ENCODE assay signal across 12 cellular contexts in genomic region chr16:88789593-88789992, GRCh38. TPM values are rescaled to one million over a fixed set of nuclear protein-coding genes. Genes with fewer than 3 reads are reported as not detected.
DNase-seq lines count a peak whose midpoint lies in the region; ATAC-seq and TF ChIP-seq lines count a peak whose summit lies in the region.
"Had no signal": no experiment of that assay in that cellular context is flagged by ENCODE, and none has a peak within 500 bp of the region (broad histone marks: within the 10 kb centered on the region; RNA-seq: fewer than 3 reads in every experiment).

No MANE protein-coding gene starts in this region.

- TF ChIP-seq RAD21 in SK-N-SH (IDR thresholded peaks at IDR 0.05; ENCODE audit: low read length) = no peak

- no peaks in the 10 kb centered on the region for H3K9me3 Mint-ChIP-seq in memory B cell

- H2AFZ ChIP-seq in GM23248 (no peak overlapping the region), SK-N-SH (ENCODE audit: low read depth) (no peak overlapping the region)

- peak overlapping the region in 9 of 10 experiments; percentile 43 to 68 (median 54); a peak in 12 of 20 replicates for H3K4me3 ChIP-seq in BLaER1 treated with 17β-estradiol and CSF1 and Interleukin-3, amounts not matched to agents 10 nM and 100 nM
- H3K4me3 ChIP-seq in GM23248 (no peak overlapping the region), SK-N-SH (ENCODE audit: low read depth in 2 of 2, low read length in 1 of 2) (no peak overlapping the region)
- H3K4me3 ChIP-seq: stomach had no signal

- H3K27ac ChIP-seq in BLaER1 treated with 17β-estradiol and CSF1 and Interleukin-3, amounts not matched to agents 10 nM and 100 nM = peak overlapping the region; percentile 19 to 90 (median 82); a peak in 21 of 22 replicates
- H3K27ac ChIP-seq in GM23248 (no peak overlapping the region), SK-N-SH (ENCODE audit: low read depth in 2 of 2, low read length in 1 of 2) (no peak overlapping the region)

- in situ Hi-C loops in GM23248 (cut with MboI) = no loop called here

- H3K9ac ChIP-seq in BLaER1 treated with 17β-estradiol and CSF1 and Interleukin-3, amounts not matched to agents 10 nM and 100 nM = peak overlapping the region in 9 of 11 experiments; percentile 67 to 80 (median 77); a peak in 18 of 22 replicates
- H3K9ac ChIP-seq in GM23248 = peak overlapping the region; percentile 77; the same call in 1 of the 2 replicates
- no peak overlapping the region for H3K9ac ChIP-seq in SK-N-SH

- H3K9me3 ChIP-seq in BLaER1 treated with 17β-estradiol and CSF1 and Interleukin-3, amounts not matched to agents 10 nM and 100 nM (replicated peaks in 1 of 11) = no peaks in the 10 kb centered on the region
- no peaks in the 10 kb centered on the region for H3K9me3 ChIP-seq in GM23248 (ENCODE audit: low read depth)
- no peaks in the 10 kb centered on the region for H3K9me3 ChIP-seq in SK-N-SH
- H3K9me3 ChIP-seq: stomach had no signal

- peak overlapping the region; percentile 73 for H3K27ac Mint-ChIP-seq in memory B cell

- DNase-seq in GM23248 (no peak), SKM-1 treated with dmso at 0.1 percent for 144 hours (lab: John Stamatoyannopoulos, UW; ENCODE audit: unreplicated experiment) (peak; percentile 66), memory B cell (ENCODE audit: low spot score in 2 of 2) (no peak), NCI-H2081 treated with DMSO at 0.1 percent for 48 hours (lab: John Stamatoyannopoulos, UW) (no peak), NCI-H187 treated with DMSO at 0.1 percent for 48 hours (lab: John Stamatoyannopoulos, UW) (no peak), SK-N-SH (no peak)
- DNase-seq: dorsolateral prefrontal cortex; stimulated activated CD4-positive, alpha-beta T cell treated with anti-CD3 and anti-CD28 coated beads, Interleukin-4, amount 100 ng/mL, for 4 hours; stomach; T-helper 9 cell had no signal

- H3F3A ChIP-seq in GM23248 (ENCODE audit: insufficient read depth) (peaks cover 10% of the 10 kb centered on the region; the same call in 1 of the 2 replicates), SK-N-SH (replicated peaks; ENCODE audit: insufficient read depth) (peaks cover 5% of the 10 kb centered on the region)

- no peaks in the 10 kb centered on the region for H3K27me3 Mint-ChIP-seq in memory B cell

- no peak for TF ChIP-seq CTCF in SK-N-SH (IDR thresholded peaks at IDR 0.05)

- H3K4me3 Mint-ChIP-seq in memory B cell = peak overlapping the region; percentile 2

- no peaks in the 10 kb centered on the region for H3K9me2 ChIP-seq in GM23248 (ENCODE audit: insufficient read depth)
- H3K9me2 ChIP-seq in SK-N-SH = no peaks in the 10 kb centered on the region

- peaks cover 21% of the 10 kb centered on the region for H3K4me1 Mint-ChIP-seq in memory B cell

- H4K20me1 ChIP-seq in BLaER1 treated with 17β-estradiol and CSF1 and Interleukin-3, amounts not matched to agents 10 nM and 100 nM = no peaks in the 10 kb centered on the region; a peak in 1 of 22 replicates
- no peaks in the 10 kb centered on the region for H4K20me1 ChIP-seq in GM23248 (ENCODE audit: insufficient read depth)
- H4K20me1 ChIP-seq in SK-N-SH (ENCODE audit: insufficient read depth) = no peaks in the 10 kb centered on the region

- WGBS in GM23248 (ENCODE audit: low coverage in 1 of 2, low lambda C conversion rate in 2 of 2, missing lambda C conversion rate in 2 of 2), 2 experiments = 85 to 96% methylated on average over 6 to 7 of the region's 7 CpGs
- WGBS in SK-N-SH (ENCODE audit: low lambda C conversion rate) = 84% methylated on average over 5 of the region's 7 CpGs

- no peaks in the 10 kb centered on the region for H3K36me3 ChIP-seq in BLaER1 treated with 17β-estradiol and CSF1 and Interleukin-3, amounts not matched to agents 10 nM and 100 nM
- H3K36me3 ChIP-seq in GM23248 (ENCODE audit: low read depth) (no peaks in the 10 kb centered on the region), SK-N-SH (replicated peaks in 1 of 2; ENCODE audit: control insufficient read depth in 1 of 2, insufficient read depth in 2 of 2, low read length in 1 of 2) (no peaks in the 10 kb centered on the region)
- H3K36me3 ChIP-seq: stomach had no signal

- peaks cover 54 to 85% (median 72%) of the 10 kb centered on the region in 10 experiments for H3K4me1 ChIP-seq in BLaER1 treated with 17β-estradiol and CSF1 and Interleukin-3, amounts not matched to agents 10 nM and 100 nM
- peaks cover 25% of the 10 kb centered on the region for H3K4me1 ChIP-seq in GM23248 (ENCODE audit: insufficient read depth)
- H3K4me1 ChIP-seq in SK-N-SH (ENCODE audit: control insufficient read depth in 1 of 2, insufficient read depth in 2 of 2, low read depth in 1 of 2, low read length in 1 of 2) = no peaks in the 10 kb centered on the region; a peak in 1 of 4 replicates

- H3K4me2 ChIP-seq in BLaER1 treated with 17β-estradiol and CSF1 and Interleukin-3, amounts not matched to agents 10 nM and 100 nM = peak overlapping the region; percentile 84 to 100 (median 95)
- no peak overlapping the region for H3K4me2 ChIP-seq in GM23248 (ENCODE audit: unreplicated experiment)
- H3K4me2 ChIP-seq in SK-N-SH = no peak overlapping the region

- H3K79me2 ChIP-seq in GM23248 (ENCODE audit: insufficient read depth) (0 out of 2 replicates have a peak, but pooled peaks cover 13% of the 10 kb centered on the region), SK-N-SH (ENCODE audit: insufficient read depth) (peaks cover 7% of the 10 kb centered on the region; the same call in 1 of the 2 replicates)

- POLR2A ChIA-PET in SK-N-SH (lab: Yijun Ruan, JAX) = no interaction called here

- ATAC-seq in memory B cell (ENCODE audit: low read depth) (peak; percentile 14), HG03439 (IDR thresholded peaks at IDR 0.05; ENCODE audit: unreplicated experiment) (no peak)

- H3K36me3 Mint-ChIP-seq in memory B cell = no peaks in the 10 kb centered on the region

- no peak for TF ChIP-seq EP300 in SK-N-SH (IDR thresholded peaks at IDR 0.05; ENCODE audit: borderline replicate concordance in 1 of 2, low read depth in 1 of 2, low read length in 1 of 2)

- CTCF ChIA-PET in SK-N-SH (lab: Yijun Ruan, JAX) = interaction anchor here (1.1 to 1.3 kb wide), 2 partner anchors 8 to 49 kb away, joined by 3 read pairs; no protein-coding TSS in a partner anchor

- no peaks in the 10 kb centered on the region for H3K27me3 ChIP-seq in BLaER1 treated with 17β-estradiol and CSF1 and Interleukin-3, amounts not matched to agents 10 nM and 100 nM
- H3K27me3 ChIP-seq in GM23248 (replicated peaks; ENCODE audit: insufficient read depth) = no peaks in the 10 kb centered on the region
- no peaks in the 10 kb centered on the region for H3K27me3 ChIP-seq in SK-N-SH (ENCODE audit: insufficient read depth)

TF ChIP-seq in SK-N-SH, 30 proteins besides CTCF, POLR2A, EP300 and RAD21:
- TF ChIP-seq POLR2AphosphoS5 (IDR thresholded peaks at IDR 0.05; ENCODE audit: low read depth, low read length) (no peak), USF2 (IDR thresholded peaks at IDR 0.05; ENCODE audit: borderline replicate concordance, low read depth, low read length) (no peak), CHD2 (IDR thresholded peaks at IDR 0.05; ENCODE audit: low read length, partially characterized antibody) (no peak), FOXJ3 (CRISPR knock-in tag; IDR thresholded peaks at IDR 0.05) (no peak), RFX5 (IDR thresholded peaks at IDR 0.05; ENCODE audit: low read length) (no peak), MAX (IDR thresholded peaks at IDR 0.05; ENCODE audit: low read depth) (no peak), SIN3A (IDR thresholded peaks at IDR 0.05; ENCODE audit: borderline replicate concordance, low read depth, low read length) (no peak)

RNA-seq across cellular contexts. Expression of gene PIEZO1, which starts 4.6 kb away (rescaled TPM):
- 223 and 294 TPM in 2 replicates for total RNA-seq in GM23248 (2014; rRNA removed; shearing (Covaris generic))
- polyA plus RNA-seq in GM23248 (2016; fragmentation: Nextera tagmentation; extraction: Ambion mirVana) = 89.7 and 95.3 TPM in 2 replicates
- 111 and 184 TPM in 2 replicates for polyA plus RNA-seq in SK-N-SH (2012; rRNA removed)
- 45.3 and 86.3 TPM in 2 replicates for polyA plus RNA-seq in SK-N-SH (2012; cell fraction: cytosol; rRNA removed)
- polyA plus RNA-seq in SK-N-SH (2012; cell fraction: nucleus; rRNA removed) = 670 and 1,039 TPM in 2 replicates

RNA-seq across cellular contexts. Expression of gene CDT1, which starts 14.0 kb away (rescaled TPM):
- 11.3 and 14.2 TPM in 2 replicates for total RNA-seq in GM23248 (2014; rRNA removed; shearing (Covaris generic))
- polyA plus RNA-seq in GM23248 (2016; fragmentation: Nextera tagmentation; extraction: Ambion mirVana) (5.4 and 5.9 TPM in 2 replicates), SK-N-SH (2012; rRNA removed) (3.1 and 6.1 TPM in 2 replicates)
- polyA plus RNA-seq in SK-N-SH (2012; cell fraction: cytosol; rRNA removed) = 1.5 and 4.3 TPM in 2 replicates
- polyA plus RNA-seq in SK-N-SH (2012; cell fraction: nucleus; rRNA removed) = 8.0 and 8.2 TPM in 2 replicates

RNA-seq across cellular contexts. Expression of gene APRT, which starts 22.1 kb away (rescaled TPM):
- 105 and 150 TPM in 2 replicates for total RNA-seq in GM23248 (2014; rRNA removed; shearing (Covaris generic))
- 224 and 226 TPM in 2 replicates for polyA plus RNA-seq in GM23248 (2016; fragmentation: Nextera tagmentation; extraction: Ambion mirVana)
- polyA plus RNA-seq in SK-N-SH (2012; rRNA removed) = 178 and 192 TPM in 2 replicates
- 87.4 and 115 TPM in 2 replicates for polyA plus RNA-seq in SK-N-SH (2012; cell fraction: cytosol; rRNA removed)
- 186 and 231 TPM in 2 replicates for polyA plus RNA-seq in SK-N-SH (2012; cell fraction: nucleus; rRNA removed)

Comparison
In these comparisons a context has a peak if more than half of its experiments do, and no peak if none do; other contexts are left out.
1. H3K27ac ChIP-seq: peak in BLaER1 treated with 17β-estradiol and CSF1 and Interleukin-3, amounts not matched to agents 10 nM and 100 nM (11 of 11); none in GM23248 (single experiment) and SK-N-SH (0 of 2).
2. H3K4me2 ChIP-seq: peak in BLaER1 treated with 17β-estradiol and CSF1 and Interleukin-3, amounts not matched to agents 10 nM and 100 nM (11 of 11); none in GM23248 (single experiment) and SK-N-SH (single experiment).
3. H3K4me3 ChIP-seq: peak in BLaER1 treated with 17β-estradiol and CSF1 and Interleukin-3, amounts not matched to agents 10 nM and 100 nM (9 of 10); none in GM23248 (single experiment) and SK-N-SH (0 of 2).